ENCODE assay signal across 26 cellular contexts in the genomic region with DNA sequence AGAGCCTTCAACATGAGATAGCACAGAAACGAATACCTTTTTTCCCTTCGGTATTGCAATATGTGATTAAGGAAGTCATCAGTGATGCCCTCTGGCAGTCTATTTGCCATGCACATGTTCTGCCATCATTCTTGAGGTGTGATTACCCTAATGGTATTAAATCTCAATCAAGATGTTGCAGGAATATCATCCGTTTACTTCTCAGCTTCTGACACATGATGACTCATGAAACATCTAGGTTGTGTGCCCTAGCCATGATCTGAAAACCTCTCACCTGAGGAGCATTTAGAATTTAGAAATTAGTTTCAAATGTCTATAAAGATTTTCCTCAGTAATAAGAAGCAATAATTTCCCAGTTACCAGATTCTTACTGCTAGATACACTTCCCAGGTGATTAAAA.
"Had no signal": no experiment of that assay in that cellular context is flagged by ENCODE, and none has a peak within 500 bp of the region (broad histone marks: within the 10 kb centered on the region; RNA-seq: fewer than 3 reads in every experiment).

No MANE protein-coding gene starts in this region.

- ATAC-seq: mucosa of descending colon; naive thymus-derived CD4-positive, alpha-beta T cell; pancreas; right cardiac atrium; sciatic nerve; stimulated activated naive B cell treated with anti-CD40 and anti-IgM and Interleukin-4, amounts not matched to agents 10 μg/mL and 1 μg/mL and 100 μg/mL, for 72 hours; stimulated activated naive CD8-positive, alpha-beta T cell treated with anti-CD3 and anti-CD28 coated beads, Interleukin-15, Interleukin-2, amounts not matched to agents 100 U/mL and 50 U/mL, for 24 hours had no signal

- DNase-seq: islet precursor cell; left ventricle myocardium inferior; midbrain; mucosa of descending colon; naive thymus-derived CD4-positive, alpha-beta T cell; nucleus accumbens; pancreas; posterior cingulate gyrus; retina; right cardiac atrium; stimulated activated CD4-positive, alpha-beta T cell treated with anti-CD3 and anti-CD28 coated beads, Interleukin-12 subunit alpha, Interleukin-12 subunit beta, amount 100 ng/mL, for 4 hours; stimulated activated CD4-positive, alpha-beta T cell treated with anti-CD3 and anti-CD28 coated beads, Interleukin-15, amount 100 ng/mL, for 24 hours; stimulated activated CD4-positive, alpha-beta T cell treated with anti-CD3 and anti-CD28 coated beads, Interleukin-2, amount 100 ng/mL, for 24 hours; stimulated activated CD4-positive, alpha-beta T cell treated with anti-CD3 and anti-CD28 coated beads, Interleukin-4, amount 100 ng/mL, for 1 hour; stimulated activated naive B cell treated with anti-CD40 and anti-IgM and Interleukin-4, amounts not matched to agents 10 μg/mL and 1 μg/mL and 100 μg/mL, for 72 hours; stimulated activated naive CD8-positive, alpha-beta T cell treated with anti-CD3 and anti-CD28 coated beads, Interleukin-15, Interleukin-2, amounts not matched to agents 100 U/mL and 50 U/mL, for 24 hours; stomach; testis; thyroid gland; transverse colon; upper lobe of left lung had no signal

- H3K9me3 ChIP-seq: left ventricle myocardium inferior, mucosa of descending colon, pancreas, prostate gland, testis, thyroid gland, transverse colon, upper lobe of left lung, vagina had no signal

- H3K27ac ChIP-seq: left ventricle myocardium inferior, pancreas, prostate gland, skin epidermis, stomach, testis, thyroid gland, transverse colon, upper lobe of left lung, vagina had no signal

- H3K36me3 ChIP-seq: left ventricle myocardium inferior, pancreas, prostate gland, stomach, thyroid gland, transverse colon, upper lobe of left lung, vagina had no signal

- H3K4me3 ChIP-seq: left ventricle myocardium inferior, lung, mucosa of descending colon, pancreas, prostate gland, skin epidermis, stomach, testis, thyroid gland, transverse colon, upper lobe of left lung, vagina had no signal

- H3K27me3 ChIP-seq: pancreas, stomach, testis, thyroid gland, transverse colon, upper lobe of left lung, vagina had no signal

- H3K4me1 ChIP-seq: left ventricle myocardium inferior, pancreas, prostate gland, stomach, testis, thyroid gland, transverse colon, upper lobe of left lung, vagina had no signal
